In the genomic region with DNA sequence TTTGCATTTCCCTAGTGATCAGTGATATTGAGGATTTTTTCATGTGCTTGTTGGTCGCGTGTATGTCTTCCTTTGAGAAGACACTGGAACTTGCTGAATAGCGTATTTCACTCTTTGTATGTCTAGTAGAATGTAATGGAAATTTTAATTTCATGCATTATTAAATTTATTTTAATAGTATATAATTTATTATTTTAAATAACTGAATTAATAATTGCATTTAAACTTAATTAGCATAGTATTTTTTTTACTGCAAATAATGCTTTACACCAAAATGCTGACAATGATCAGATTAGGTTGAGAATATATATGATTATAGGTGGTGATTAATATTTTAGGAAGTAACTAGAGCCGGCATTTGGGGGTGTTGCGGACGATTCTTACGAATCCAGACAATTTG, we compare ENCODE assay signal across 2 cellular contexts.
TF ChIP-seq lines count a peak whose summit lies in the region.

No MANE protein-coding gene starts in this region.

TF ChIP-seq in SK-N-SH, 30 proteins besides CTCF, POLR2A, EP300 and RAD21 (continued from another document):
- TF ChIP-seq ZBTB33 (IDR thresholded peaks at IDR 0.05; ENCODE audit: borderline replicate concordance, low read depth), result no peak
- no peak for TF ChIP-seq NRF1 (IDR thresholded peaks at IDR 0.05; ENCODE audit: low read depth, low read length)
- no peak for TF ChIP-seq RFX5 (IDR thresholded peaks at IDR 0.05; ENCODE audit: low read length)
- TF ChIP-seq, protein P1, sequence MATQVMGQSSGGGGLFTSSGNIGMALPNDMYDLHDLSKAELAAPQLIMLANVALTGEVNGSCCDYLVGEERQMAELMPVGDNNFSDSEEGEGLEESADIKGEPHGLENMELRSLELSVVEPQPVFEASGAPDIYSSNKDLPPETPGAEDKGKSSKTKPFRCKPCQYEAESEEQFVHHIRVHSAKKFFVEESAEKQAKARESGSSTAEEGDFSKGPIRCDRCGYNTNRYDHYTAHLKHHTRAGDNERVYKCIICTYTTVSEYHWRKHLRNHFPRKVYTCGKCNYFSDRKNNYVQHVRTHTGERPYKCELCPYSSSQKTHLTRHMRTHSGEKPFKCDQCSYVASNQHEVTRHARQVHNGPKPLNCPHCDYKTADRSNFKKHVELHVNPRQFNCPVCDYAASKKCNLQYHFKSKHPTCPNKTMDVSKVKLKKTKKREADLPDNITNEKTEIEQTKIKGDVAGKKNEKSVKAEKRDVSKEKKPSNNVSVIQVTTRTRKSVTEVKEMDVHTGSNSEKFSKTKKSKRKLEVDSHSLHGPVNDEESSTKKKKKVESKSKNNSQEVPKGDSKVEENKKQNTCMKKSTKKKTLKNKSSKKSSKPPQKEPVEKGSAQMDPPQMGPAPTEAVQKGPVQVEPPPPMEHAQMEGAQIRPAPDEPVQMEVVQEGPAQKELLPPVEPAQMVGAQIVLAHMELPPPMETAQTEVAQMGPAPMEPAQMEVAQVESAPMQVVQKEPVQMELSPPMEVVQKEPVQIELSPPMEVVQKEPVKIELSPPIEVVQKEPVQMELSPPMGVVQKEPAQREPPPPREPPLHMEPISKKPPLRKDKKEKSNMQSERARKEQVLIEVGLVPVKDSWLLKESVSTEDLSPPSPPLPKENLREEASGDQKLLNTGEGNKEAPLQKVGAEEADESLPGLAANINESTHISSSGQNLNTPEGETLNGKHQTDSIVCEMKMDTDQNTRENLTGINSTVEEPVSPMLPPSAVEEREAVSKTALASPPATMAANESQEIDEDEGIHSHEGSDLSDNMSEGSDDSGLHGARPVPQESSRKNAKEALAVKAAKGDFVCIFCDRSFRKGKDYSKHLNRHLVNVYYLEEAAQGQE (IDR thresholded peaks at IDR 0.05; ENCODE audit: low read depth, low read length), result no peak
- TF ChIP-seq MEF2A (IDR thresholded peaks at IDR 0.05; ENCODE audit: borderline replicate concordance, low read depth), result no peak
- TF ChIP-seq YY1 (IDR thresholded peaks at IDR 0.05; ENCODE audit: low read depth), result no peak
- no peak for TF ChIP-seq MXI1 (IDR thresholded peaks at IDR 0.05; ENCODE audit: low read depth, low read length)
- TF ChIP-seq GABPA (IDR thresholded peaks at IDR 0.05; ENCODE audit: low read depth), result no peak
- TF ChIP-seq, protein P2, sequence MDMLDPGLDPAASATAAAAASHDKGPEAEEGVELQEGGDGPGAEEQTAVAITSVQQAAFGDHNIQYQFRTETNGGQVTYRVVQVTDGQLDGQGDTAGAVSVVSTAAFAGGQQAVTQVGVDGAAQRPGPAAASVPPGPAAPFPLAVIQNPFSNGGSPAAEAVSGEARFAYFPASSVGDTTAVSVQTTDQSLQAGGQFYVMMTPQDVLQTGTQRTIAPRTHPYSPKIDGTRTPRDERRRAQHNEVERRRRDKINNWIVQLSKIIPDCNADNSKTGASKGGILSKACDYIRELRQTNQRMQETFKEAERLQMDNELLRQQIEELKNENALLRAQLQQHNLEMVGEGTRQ (IDR thresholded peaks at IDR 0.05; ENCODE audit: borderline replicate concordance, low read depth, low read length), result no peak
- no peak for TF ChIP-seq GATA2 (CRISPR knock-in tag; IDR thresholded peaks at IDR 0.05)
- no peak for TF ChIP-seq TEAD4 (IDR thresholded peaks at IDR 0.05; ENCODE audit: borderline replicate concordance, insufficient read depth)
- TF ChIP-seq FOSL2 (IDR thresholded peaks at IDR 0.05; ENCODE audit: borderline replicate concordance, low read depth), result no peak
- TF ChIP-seq, protein P3, sequence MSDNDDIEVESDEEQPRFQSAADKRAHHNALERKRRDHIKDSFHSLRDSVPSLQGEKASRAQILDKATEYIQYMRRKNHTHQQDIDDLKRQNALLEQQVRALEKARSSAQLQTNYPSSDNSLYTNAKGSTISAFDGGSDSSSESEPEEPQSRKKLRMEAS (IDR thresholded peaks at IDR 0.05; ENCODE audit: low read depth), result no peak
- TF ChIP-seq, protein P4, sequence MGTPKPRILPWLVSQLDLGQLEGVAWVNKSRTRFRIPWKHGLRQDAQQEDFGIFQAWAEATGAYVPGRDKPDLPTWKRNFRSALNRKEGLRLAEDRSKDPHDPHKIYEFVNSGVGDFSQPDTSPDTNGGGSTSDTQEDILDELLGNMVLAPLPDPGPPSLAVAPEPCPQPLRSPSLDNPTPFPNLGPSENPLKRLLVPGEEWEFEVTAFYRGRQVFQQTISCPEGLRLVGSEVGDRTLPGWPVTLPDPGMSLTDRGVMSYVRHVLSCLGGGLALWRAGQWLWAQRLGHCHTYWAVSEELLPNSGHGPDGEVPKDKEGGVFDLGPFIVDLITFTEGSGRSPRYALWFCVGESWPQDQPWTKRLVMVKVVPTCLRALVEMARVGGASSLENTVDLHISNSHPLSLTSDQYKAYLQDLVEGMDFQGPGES (IDR thresholded peaks at IDR 0.05; ENCODE audit: low read depth, low read length), result no peak

TF ChIP-seq in SK-N-SH treated with all-trans-retinoic acid at 6 μM for 48 hours, 23 proteins besides CTCF, POLR2A, EP300 and RAD21 (continued from another document):
- TF ChIP-seq, protein P5, sequence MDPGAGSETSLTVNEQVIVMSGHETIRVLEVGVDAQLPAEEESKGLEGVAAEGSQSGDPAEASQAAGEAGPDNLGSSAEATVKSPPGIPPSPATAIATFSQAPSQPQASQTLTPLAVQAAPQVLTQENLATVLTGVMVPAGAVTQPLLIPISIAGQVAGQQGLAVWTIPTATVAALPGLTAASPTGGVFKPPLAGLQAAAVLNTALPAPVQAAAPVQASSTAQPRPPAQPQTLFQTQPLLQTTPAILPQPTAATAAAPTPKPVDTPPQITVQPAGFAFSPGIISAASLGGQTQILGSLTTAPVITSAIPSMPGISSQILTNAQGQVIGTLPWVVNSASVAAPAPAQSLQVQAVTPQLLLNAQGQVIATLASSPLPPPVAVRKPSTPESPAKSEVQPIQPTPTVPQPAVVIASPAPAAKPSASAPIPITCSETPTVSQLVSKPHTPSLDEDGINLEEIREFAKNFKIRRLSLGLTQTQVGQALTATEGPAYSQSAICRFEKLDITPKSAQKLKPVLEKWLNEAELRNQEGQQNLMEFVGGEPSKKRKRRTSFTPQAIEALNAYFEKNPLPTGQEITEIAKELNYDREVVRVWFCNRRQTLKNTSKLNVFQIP (CRISPR knock-in tag; IDR thresholded peaks at IDR 0.05; ENCODE audit: borderline replicate concordance, low read depth), result no peak
- no peak for TF ChIP-seq ZNF70 (CRISPR knock-in tag; IDR thresholded peaks at IDR 0.05)
- no peak for TF ChIP-seq ESRRG (CRISPR knock-in tag; IDR thresholded peaks at IDR 0.05)
- TF ChIP-seq BACH2 (CRISPR knock-in tag; IDR thresholded peaks at IDR 0.05; ENCODE audit: borderline replicate concordance), result no peak
- no peak for TF ChIP-seq GLIS3 (CRISPR knock-in tag; IDR thresholded peaks at IDR 0.05)
- TF ChIP-seq TSHZ2 (CRISPR knock-in tag; IDR thresholded peaks at IDR 0.05), result no peak
- no peak for TF ChIP-seq TOX (CRISPR knock-in tag; IDR thresholded peaks at IDR 0.05; ENCODE audit: borderline replicate concordance)
- TF ChIP-seq, protein P6, sequence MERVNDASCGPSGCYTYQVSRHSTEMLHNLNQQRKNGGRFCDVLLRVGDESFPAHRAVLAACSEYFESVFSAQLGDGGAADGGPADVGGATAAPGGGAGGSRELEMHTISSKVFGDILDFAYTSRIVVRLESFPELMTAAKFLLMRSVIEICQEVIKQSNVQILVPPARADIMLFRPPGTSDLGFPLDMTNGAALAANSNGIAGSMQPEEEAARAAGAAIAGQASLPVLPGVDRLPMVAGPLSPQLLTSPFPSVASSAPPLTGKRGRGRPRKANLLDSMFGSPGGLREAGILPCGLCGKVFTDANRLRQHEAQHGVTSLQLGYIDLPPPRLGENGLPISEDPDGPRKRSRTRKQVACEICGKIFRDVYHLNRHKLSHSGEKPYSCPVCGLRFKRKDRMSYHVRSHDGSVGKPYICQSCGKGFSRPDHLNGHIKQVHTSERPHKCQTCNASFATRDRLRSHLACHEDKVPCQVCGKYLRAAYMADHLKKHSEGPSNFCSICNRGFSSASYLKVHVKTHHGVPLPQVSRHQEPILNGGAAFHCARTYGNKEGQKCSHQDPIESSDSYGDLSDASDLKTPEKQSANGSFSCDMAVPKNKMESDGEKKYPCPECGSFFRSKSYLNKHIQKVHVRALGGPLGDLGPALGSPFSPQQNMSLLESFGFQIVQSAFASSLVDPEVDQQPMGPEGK (CRISPR knock-in tag; IDR thresholded peaks at IDR 0.05; ENCODE audit: borderline replicate concordance), result no peak
- TF ChIP-seq, protein P7, sequence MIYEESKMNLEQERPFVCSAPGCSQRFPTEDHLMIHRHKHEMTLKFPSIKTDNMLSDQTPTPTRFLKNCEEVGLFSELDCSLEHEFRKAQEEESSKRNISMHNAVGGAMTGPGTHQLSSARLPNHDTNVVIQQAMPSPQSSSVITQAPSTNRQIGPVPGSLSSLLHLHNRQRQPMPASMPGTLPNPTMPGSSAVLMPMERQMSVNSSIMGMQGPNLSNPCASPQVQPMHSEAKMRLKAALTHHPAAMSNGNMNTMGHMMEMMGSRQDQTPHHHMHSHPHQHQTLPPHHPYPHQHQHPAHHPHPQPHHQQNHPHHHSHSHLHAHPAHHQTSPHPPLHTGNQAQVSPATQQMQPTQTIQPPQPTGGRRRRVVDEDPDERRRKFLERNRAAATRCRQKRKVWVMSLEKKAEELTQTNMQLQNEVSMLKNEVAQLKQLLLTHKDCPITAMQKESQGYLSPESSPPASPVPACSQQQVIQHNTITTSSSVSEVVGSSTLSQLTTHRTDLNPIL (CRISPR knock-in tag; IDR thresholded peaks at IDR 0.05; ENCODE audit: low read depth), result no peak
